ENCODE assay signal across 21 cellular contexts in genomic region chr4:25075129-25075528, GRCh38. TPM values are rescaled to one million over a fixed set of nuclear protein-coding genes. Genes with fewer than 3 reads are reported as not detected.
DNase-seq lines count a peak whose midpoint lies in the region; ATAC-seq and TF ChIP-seq lines count a peak whose summit lies in the region.
"Had no signal": no experiment of that assay in that cellular context is flagged by ENCODE, and none has a peak within 500 bp of the region (broad histone marks: within the 10 kb centered on the region; RNA-seq: fewer than 3 reads in every experiment).

No MANE protein-coding gene starts in this region.

- no peaks in the 10 kb centered on the region for H3K27me3 ChIP-seq in GM23338 (ENCODE audit: insufficient read depth)
- no peaks in the 10 kb centered on the region for H3K27me3 ChIP-seq in WERI-Rb-1 (ENCODE audit: insufficient read depth, low read depth, severe bottlenecking)
- H3K27me3 ChIP-seq: BLaER1, SJSA1 had no signal

- no peaks in the 10 kb centered on the region for H4K20me1 ChIP-seq in GM23338 (replicated peaks; ENCODE audit: insufficient read depth)
- H4K20me1 ChIP-seq: BLaER1 had no signal

- peak; percentile 84 for ATAC-seq in GM23338
- ATAC-seq: GM12878 had no signal

- H3K4me1 ChIP-seq in GM23338 (ENCODE audit: insufficient read depth): peaks cover 7% of the 10 kb centered on the region
- H3K4me1 ChIP-seq: BLaER1, SJSA1 had no signal

- H2AFZ ChIP-seq in GM23338: peak overlapping the region; percentile 84; the same call in 1 of the 2 replicates
- H2AFZ ChIP-seq: GM23248 had no signal

- H3K36me3 Mint-ChIP-seq in GM23338 (ENCODE audit: low read depth) (no peaks in the 10 kb centered on the region), nephron (ENCODE audit: low read depth) (no peaks in the 10 kb centered on the region)
- H3K36me3 Mint-ChIP-seq: CD4-positive, alpha-beta memory T cell had no signal

- intact Hi-C loops in posterior vena cava (cut with DNase I): no loop called here

- H3K4me1 Mint-ChIP-seq in GM23338: peaks cover 7% of the 10 kb centered on the region
- H3K4me1 Mint-ChIP-seq in nephron: peaks cover 24% of the 10 kb centered on the region
- H3K4me1 Mint-ChIP-seq: CD4-positive, alpha-beta memory T cell had no signal

- no peaks in the 10 kb centered on the region for H3K9me2 ChIP-seq in GM23338 (ENCODE audit: insufficient read depth)

- H3F3A ChIP-seq in GM23338 (replicated peaks; ENCODE audit: low read depth): no peaks in the 10 kb centered on the region

- H3K27ac ChIP-seq in GM23338 (ENCODE audit: low read depth): no peak overlapping the region
- H3K27ac ChIP-seq in WERI-Rb-1: peak overlapping the region; percentile 51
- H3K27ac ChIP-seq: BLaER1, GM23248, KMS-11, SJSA1 had no signal

- H3K36me3 ChIP-seq in GM23338 (ENCODE audit: insufficient read depth) (no peaks in the 10 kb centered on the region), WERI-Rb-1 (no peaks in the 10 kb centered on the region)
- H3K36me3 ChIP-seq: BLaER1, SJSA1 had no signal

- peaks cover 21% of the 10 kb centered on the region for H3K9me3 ChIP-seq in WERI-Rb-1 (ENCODE audit: severe bottlenecking)
- H3K9me3 ChIP-seq: SJSA1 had no signal

- H3K4me3 Mint-ChIP-seq in GM23338 (no peak overlapping the region), nephron (no peak overlapping the region)
- H3K4me3 Mint-ChIP-seq: CD4-positive, alpha-beta memory T cell had no signal

- H3K27me3 Mint-ChIP-seq in GM23338 (ENCODE audit: insufficient read depth, low read depth, poor library complexity) (peaks cover 2% of the 10 kb centered on the region), nephron (ENCODE audit: low read depth) (peaks cover 5% of the 10 kb centered on the region)

- H3K9me3 Mint-ChIP-seq in GM23338 (peaks cover 10% of the 10 kb centered on the region; the same call in 1 of the 3 replicates), nephron (no peaks in the 10 kb centered on the region)

- no peak overlapping the region for H3K4me2 ChIP-seq in GM23338
- H3K4me2 ChIP-seq: BLaER1, KMS-11 had no signal

- TF ChIP-seq CTCF in GM23338 (conservative IDR thresholded peaks at IDR 0.05; ENCODE audit: low read depth in 2 of 2) (no peak), WERI-Rb-1 (IDR thresholded peaks at IDR 0.05; ENCODE audit: low read depth, low read length) (no peak), nephron (IDR thresholded peaks at IDR 0.05; ENCODE audit: unreplicated experiment in 3 of 3) (no peak)

- no peaks in the 10 kb centered on the region for H3K79me2 ChIP-seq in GM23338 (replicated peaks; ENCODE audit: insufficient read depth)

- DNase-seq in GM23338 (ENCODE audit: low spot score) (no peak), WERI-Rb-1 (peak; percentile 26), posterior vena cava (ENCODE audit: low spot score) (peak; percentile 20), DMS 273 treated with DMSO at 0.1 percent for 48 hours (lab: John Stamatoyannopoulos, UW) (no peak), NCI-H1048 (lab: John Stamatoyannopoulos, UW) (no peak), KG1 (lab: John Stamatoyannopoulos, UW) (no peak)
- DNase-seq: Calu3; CD4-positive, alpha-beta memory T cell; GM23248; HCEC 1CT; NCI-H1105; NCI-H146; NCI-H2171 treated with DMSO at 0.1 percent for 48 hours; NCI-H524 treated with DMSO at 0.1 percent for 48 hours had no signal

- H3K4me3 ChIP-seq in GM23338 (no peak overlapping the region), WERI-Rb-1 (ENCODE audit: low read depth, low read length) (no peak overlapping the region)
- H3K4me3 ChIP-seq: BLaER1, GM12878, GM23248, SJSA1 had no signal

- no peak overlapping the region for H3K27ac Mint-ChIP-seq in GM23338
- H3K27ac Mint-ChIP-seq in nephron: peak overlapping the region; percentile 50 to 79 (median 54)
- H3K27ac Mint-ChIP-seq: CD4-positive, alpha-beta memory T cell had no signal

TF ChIP-seq in GM23338, 12 proteins besides CTCF, POLR2A, EP300 and RAD21:
- no peak for TF ChIP-seq JUNB (IDR thresholded peaks at IDR 0.05; ENCODE audit: unreplicated experiment)
- TF ChIP-seq ZNF462 (CRISPR knock-in tag; IDR thresholded peaks at IDR 0.05): no peak
- TF ChIP-seq EZH2phosphoT487 (IDR thresholded peaks at IDR 0.05; ENCODE audit: unreplicated experiment): no peak

RNA-seq across cellular contexts. Expression of gene LGI2, which starts 44.4 kb away (rescaled TPM):
- 6.2 and 8.0 TPM in 2 replicates for total RNA-seq in GM23338 (2014; rRNA removed; shearing (Covaris generic))
- 0.63 and 0.82 TPM in 2 replicates for polyA plus RNA-seq in GM23338 (2016; fragmentation: Nextera tagmentation; extraction: Ambion mirVana)
- 10 to 100 TPM; 26.9 to 52.3 TPM for total RNA-seq in posterior vena cava
- total RNA-seq: CD4-positive, alpha-beta memory T cell; GM12878; GM23248; OCI-LY7; SJSA1; T-helper 1 cell treated with Interleukin-12 subunit alpha and Interleukin-12 subunit beta and Interleukin-4 antibody, amounts not matched to agents 30 ng/mL and 1 ng/mL, for 36 hours had no signal
- polyA plus RNA-seq: CD4-positive, alpha-beta memory T cell; GM12878; GM23248 had no signal

Comparison
In these comparisons a context has a peak if more than half of its experiments do, and no peak if none do; other contexts are left out.
1. DNase-seq: peak in WERI-Rb-1 (single experiment) and posterior vena cava (single experiment); none in GM23338 (single experiment), DMS 273 treated with DMSO at 0.1 percent for 48 hours (single experiment), NCI-H1048 (single experiment) and KG1 (single experiment).